Comparison of ENCODE assay signal across 10 cellular contexts in the genomic region with DNA sequence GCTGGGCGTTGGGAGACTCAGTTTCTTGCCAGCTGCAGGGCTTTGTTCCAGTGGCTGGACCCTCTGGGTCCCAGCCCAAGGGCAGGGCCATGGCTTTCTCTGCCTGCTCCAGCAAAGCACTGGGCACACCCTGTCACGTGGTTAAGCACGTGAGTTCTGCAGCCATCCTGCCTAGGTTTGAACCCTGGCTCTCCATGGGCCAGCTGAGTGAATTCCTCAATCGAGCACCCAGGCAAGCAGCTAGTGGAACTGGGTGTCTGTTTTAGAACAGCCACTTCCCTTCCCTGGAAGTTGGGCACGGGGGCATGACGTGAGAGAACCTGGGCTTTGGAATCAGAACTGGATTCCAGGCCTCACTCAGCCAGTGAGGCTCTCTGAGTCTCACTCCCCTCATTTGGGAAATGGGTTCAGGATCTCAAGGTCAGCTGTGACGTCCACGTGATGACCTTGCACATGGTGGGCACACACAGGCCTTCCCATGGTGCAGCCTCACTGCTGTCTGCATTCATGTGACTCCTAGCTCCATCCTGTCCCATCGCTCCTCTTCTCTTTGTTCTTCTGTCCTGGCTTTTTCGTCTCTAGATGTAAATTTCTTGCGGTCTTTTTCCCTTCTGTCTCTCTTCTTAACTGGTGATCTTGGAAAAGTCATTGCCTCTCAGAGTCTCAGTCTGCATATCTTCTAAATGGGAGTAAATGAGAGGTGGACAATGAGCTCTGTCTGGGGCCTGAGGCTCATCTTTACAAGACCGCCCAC. TPM values are rescaled to one million over a fixed set of nuclear protein-coding genes. Genes with fewer than 3 reads are reported as not detected.
DNase-seq lines count a peak whose midpoint lies in the region; ATAC-seq, FAIRE-seq and TF ChIP-seq lines count a peak whose summit lies in the region.
"Had no signal": no experiment of that assay in that cellular context is flagged by ENCODE, and none has a peak within 500 bp of the region (broad histone marks: within the 10 kb centered on the region; RNA-seq: fewer than 3 reads in every experiment).

No MANE protein-coding gene starts in this region.

- no peak for DNase-seq in CD8-positive, alpha-beta T cell
- DNase-seq in MM.1S (no peak), astrocyte (ENCODE audit: low read depth) (no peak), nephron progenitor cell (no peak), prostate gland (ENCODE audit: low spot score) (no peak), sciatic nerve (ENCODE audit: low spot score) (no peak), ecto neural progenitor cell (ENCODE audit: low spot score) (no peak)
- DNase-seq: NCI-H2107 had no signal

- peaks cover 19% of the 10 kb centered on the region for H3F3A ChIP-seq in MM.1S (ENCODE audit: insufficient read depth, low read length)

- 67% methylated on average over 11 of the region's 12 CpGs for WGBS in prostate gland

- H3K9ac ChIP-seq in MM.1S (ENCODE audit: low read length) (no peak overlapping the region), astrocyte (ENCODE audit: low read length) (no peak overlapping the region)

- H3K27ac Mint-ChIP-seq in CD8-positive, alpha-beta T cell, result peak overlapping the region; percentile 98
- H3K27ac Mint-ChIP-seq in astrocyte (ENCODE audit: unreplicated experiment) (peak overlapping the region; percentile 64), nephron progenitor cell (peak overlapping the region; percentile 11)

- H3K4me1 ChIP-seq in CD8-positive, alpha-beta T cell (ENCODE audit: insufficient read depth, low read length), result peaks cover 89% of the 10 kb centered on the region
- H3K4me1 ChIP-seq in MM.1S (ENCODE audit: low read length) (peaks cover 26% of the 10 kb centered on the region), astrocyte (ENCODE audit: insufficient read depth, low read length) (peaks cover 4% of the 10 kb centered on the region), prostate gland (replicated peaks) (no peaks in the 10 kb centered on the region)

- POLR2A ChIA-PET in CD8-positive, alpha-beta T cell (lab: Charles Lee), result interaction anchor here (0.7 to 12.1 kb wide), 13 partner anchors 14 to 182 kb away, joined by 3 to 187 read pairs (median 6); a partner anchor contains a TSS

- peak overlapping the region; percentile 89 for H2AFZ ChIP-seq in MM.1S (ENCODE audit: low read length)
- H2AFZ ChIP-seq in astrocyte (ENCODE audit: low read depth, low read length), result no peak overlapping the region

- H3K9me3 ChIP-seq in CD8-positive, alpha-beta T cell (ENCODE audit: low read length), result no peaks in the 10 kb centered on the region
- H3K9me3 ChIP-seq in MM.1S (replicated peaks; ENCODE audit: insufficient read depth, low read length), result no peaks in the 10 kb centered on the region
- no peaks in the 10 kb centered on the region for H3K9me3 ChIP-seq in astrocyte (ENCODE audit: insufficient read depth, low read depth, low read length)
- H3K9me3 ChIP-seq in prostate gland, result no peaks in the 10 kb centered on the region

- peaks cover 16% of the 10 kb centered on the region for H3K36me3 Mint-ChIP-seq in CD8-positive, alpha-beta T cell
- H3K36me3 Mint-ChIP-seq in astrocyte (ENCODE audit: low read depth, unreplicated experiment) (peaks cover 6% of the 10 kb centered on the region), nephron progenitor cell (ENCODE audit: low read depth) (no peaks in the 10 kb centered on the region)

- no peak for FAIRE-seq in astrocyte (lab: Jason Lieb, UNC)
- FAIRE-seq: colon had no signal

- ATAC-seq in CD8-positive, alpha-beta T cell, result no peak
- ATAC-seq in HG03139 (IDR thresholded peaks at IDR 0.05; ENCODE audit: unreplicated experiment), result no peak
- no peak for ATAC-seq in sciatic nerve

- peak overlapping the region; percentile 25 for H3K4me3 ChIP-seq in CD8-positive, alpha-beta T cell (ENCODE audit: low read depth, low read length)
- H3K4me3 ChIP-seq in MM.1S (ENCODE audit: low read length) (no peak overlapping the region), astrocyte (ENCODE audit: insufficient read depth, low read depth, low read length) (no peak overlapping the region), prostate gland (no peak overlapping the region)

- H3K9me3 Mint-ChIP-seq in CD8-positive, alpha-beta T cell, result no peaks in the 10 kb centered on the region
- no peaks in the 10 kb centered on the region for H3K9me3 Mint-ChIP-seq in astrocyte (ENCODE audit: unreplicated experiment)
- H3K9me3 Mint-ChIP-seq in nephron progenitor cell, result no peaks in the 10 kb centered on the region

- intact Hi-C loops in CD8-positive, alpha-beta T cell (cut with DNase I, micrococcal nuclease), result loop anchor here (2.0 to 5.0 kb wide), 3 partner anchors 28 to 428 kb away; a partner anchor contains a TSS
- intact Hi-C loops in prostate gland (cut with DNase I) (no loop called here), sciatic nerve (cut with DNase I) (no loop called here)

- no peaks in the 10 kb centered on the region for H3K9me2 ChIP-seq in MM.1S (replicated peaks; ENCODE audit: insufficient read depth, low read length)

- no peaks in the 10 kb centered on the region for H3K27me3 ChIP-seq in CD8-positive, alpha-beta T cell (ENCODE audit: insufficient read depth, low read length)
- no peaks in the 10 kb centered on the region for H3K27me3 ChIP-seq in MM.1S (replicated peaks; ENCODE audit: insufficient read depth, low read length)
- peaks cover 7% of the 10 kb centered on the region for H3K27me3 ChIP-seq in astrocyte (ENCODE audit: insufficient read depth, low read length)
- H3K27me3 ChIP-seq in prostate gland (replicated peaks; ENCODE audit: insufficient read depth), result no peaks in the 10 kb centered on the region

- no peak for TF ChIP-seq CTCF in CD8-positive, alpha-beta T cell (IDR thresholded peaks at IDR 0.05)
- no peak for TF ChIP-seq CTCF in MM.1S (IDR thresholded peaks at IDR 0.05; ENCODE audit: low read length)
- TF ChIP-seq CTCF in astrocyte (IDR thresholded peaks at IDR 0.05; ENCODE audit: insufficient read depth, low read depth, low read length), result no peak
- TF ChIP-seq CTCF in nephron progenitor cell (IDR thresholded peaks at IDR 0.05), result no peak
- TF ChIP-seq CTCF in prostate gland (IDR thresholded peaks at IDR 0.05), result no peak

- H3K4me2 ChIP-seq in MM.1S (ENCODE audit: low read depth, low read length) (peak overlapping the region; percentile 46; the same call in 1 of the 2 replicates), astrocyte (ENCODE audit: low read length) (no peak overlapping the region)

- peak overlapping the region; percentile 73 for H3K4me3 Mint-ChIP-seq in CD8-positive, alpha-beta T cell
- H3K4me3 Mint-ChIP-seq in astrocyte (ENCODE audit: unreplicated experiment), result peak overlapping the region; percentile 11
- peak overlapping the region; percentile 42 for H3K4me3 Mint-ChIP-seq in nephron progenitor cell

- no peaks in the 10 kb centered on the region for H4K20me1 ChIP-seq in MM.1S (ENCODE audit: insufficient read depth, low read length)
- peaks cover 6% of the 10 kb centered on the region for H4K20me1 ChIP-seq in astrocyte (ENCODE audit: insufficient read depth, low read length)

- H3K79me2 ChIP-seq in MM.1S (ENCODE audit: low read length) (no peaks in the 10 kb centered on the region), astrocyte (ENCODE audit: insufficient read depth, low read length) (no peaks in the 10 kb centered on the region)

- TF ChIP-seq POLR2A in prostate gland (IDR thresholded peaks at IDR 0.05), result no peak

- no peaks in the 10 kb centered on the region for H3K27me3 Mint-ChIP-seq in CD8-positive, alpha-beta T cell (ENCODE audit: low read depth)
- H3K27me3 Mint-ChIP-seq in astrocyte (ENCODE audit: low read depth, unreplicated experiment) (peaks cover 13% of the 10 kb centered on the region), nephron progenitor cell (ENCODE audit: low read depth, poor library complexity) (peaks cover 11% of the 10 kb centered on the region)

- H3K36me3 ChIP-seq in CD8-positive, alpha-beta T cell (ENCODE audit: insufficient read depth, low read length), result peaks cover 3% of the 10 kb centered on the region
- H3K36me3 ChIP-seq in MM.1S (replicated peaks; ENCODE audit: insufficient read depth, low read length), result no peaks in the 10 kb centered on the region
- H3K36me3 ChIP-seq in astrocyte (ENCODE audit: insufficient read depth, low read length), result no peaks in the 10 kb centered on the region
- H3K36me3 ChIP-seq in prostate gland, result no peaks in the 10 kb centered on the region

- H3K27ac ChIP-seq in CD8-positive, alpha-beta T cell (ENCODE audit: low read depth, low read length), result peak overlapping the region; percentile 63
- H3K27ac ChIP-seq in MM.1S (ENCODE audit: low read length) (no peak overlapping the region; the same call in 1 of the 2 replicates), astrocyte (ENCODE audit: low read depth, low read length) (no peak overlapping the region), prostate gland (no peak overlapping the region)

- CTCF ChIA-PET in CD8-positive, alpha-beta T cell (lab: Charles Lee), result interaction anchor here (1.4 to 15.6 kb wide), 8 partner anchors 13 to 113 kb away, joined by 3 to 235 read pairs (median 10); no protein-coding TSS in a partner anchor

- H3K4me1 Mint-ChIP-seq in CD8-positive, alpha-beta T cell (ENCODE audit: low read depth), result peaks cover 82% of the 10 kb centered on the region
- H3K4me1 Mint-ChIP-seq in astrocyte (ENCODE audit: low read depth, unreplicated experiment) (peaks cover 22% of the 10 kb centered on the region), nephron progenitor cell (peaks cover 83% of the 10 kb centered on the region)

RNA-seq across cellular contexts. Expression of a gene that starts 45.9 kb away (rescaled TPM):
- total RNA-seq in CD8-positive, alpha-beta T cell, result 10 to 100 TPM; 39.1 to 39.7 TPM
- total RNA-seq in astrocyte, result 35.5 and 43.0 TPM in 2 replicates
- 10 to 100 TPM; 18.0 to 59.7 TPM for total RNA-seq in prostate gland
- total RNA-seq in sciatic nerve, result 39.4 TPM

Comparison
In these comparisons a context has a peak if more than half of its experiments do, and no peak if none do; other contexts are left out.
1. H3K27ac Mint-ChIP-seq: peak in every context shown above with its lines; median percentile 98 in CD8-positive, alpha-beta T cell; 64 in astrocyte; 11 in nephron progenitor cell.
2. H3K4me3 Mint-ChIP-seq: peak in every context shown above with its lines; median percentile 73 in CD8-positive, alpha-beta T cell; 42 in nephron progenitor cell; 11 in astrocyte.
3. intact Hi-C loops: an anchor here in CD8-positive, alpha-beta T cell (2.0 to 5.0 kb wide); none called in prostate gland and sciatic nerve.